Comparison of ENCODE assay signal across 1 cellular context in genomic region chr1:45205910-45206721, GRCh38.
TF ChIP-seq lines count a peak whose summit lies in the region.

Gene ZSWIM5 (minus strand): TSS chr1:45206605. CDS start chr1:45206350, 255 bp downstream.

TF ChIP-seq in HepG2, 621 proteins besides CTCF, POLR2A, EP300 and RAD21 (continued from another document and continues in another):
- no peak for TF ChIP-seq ZXDC (CRISPR knock-in tag; IDR thresholded peaks at IDR 0.05)
- TF ChIP-seq PLSCR1 (CRISPR knock-in tag; IDR thresholded peaks at IDR 0.05; ENCODE audit: borderline replicate concordance), result no peak
- TF ChIP-seq KLF12 (CRISPR knock-in tag; IDR thresholded peaks at IDR 0.05; ENCODE audit: borderline replicate concordance), result no peak
- no peak for TF ChIP-seq NBN (conservative IDR thresholded peaks at IDR 0.05)
- no peak for TF ChIP-seq GZF1 (CRISPR knock-in tag; IDR thresholded peaks at IDR 0.05)
- TF ChIP-seq EEA1 (CRISPR knock-in tag; IDR thresholded peaks at IDR 0.05; ENCODE audit: borderline replicate concordance), result peak; percentile 53; the same call in 1 of the 2 replicates
- TF ChIP-seq, protein P1, sequence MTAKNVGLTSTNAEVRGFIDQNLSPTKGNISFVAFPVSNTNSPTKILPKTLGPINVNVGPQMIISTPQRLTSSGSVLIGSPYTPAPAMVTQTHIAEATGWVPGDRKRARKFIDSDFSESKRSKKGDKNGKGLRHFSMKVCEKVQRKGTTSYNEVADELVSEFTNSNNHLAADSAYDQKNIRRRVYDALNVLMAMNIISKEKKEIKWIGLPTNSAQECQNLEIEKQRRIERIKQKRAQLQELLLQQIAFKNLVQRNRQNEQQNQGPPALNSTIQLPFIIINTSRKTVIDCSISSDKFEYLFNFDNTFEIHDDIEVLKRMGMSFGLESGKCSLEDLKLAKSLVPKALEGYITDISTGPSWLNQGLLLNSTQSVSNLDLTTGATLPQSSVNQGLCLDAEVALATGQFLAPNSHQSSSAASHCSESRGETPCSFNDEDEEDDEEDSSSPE (CRISPR knock-in tag; IDR thresholded peaks at IDR 0.05), result peak; percentile 36; the same call in 1 of the 2 replicates
- TF ChIP-seq ZNF615 (CRISPR knock-in tag; IDR thresholded peaks at IDR 0.05; ENCODE audit: borderline replicate concordance), result no peak
- TF ChIP-seq FOXP1 (IDR thresholded peaks at IDR 0.05), result no peak
- no peak for TF ChIP-seq FOXP1 (CRISPR knock-in tag; IDR thresholded peaks at IDR 0.05)
- 0 out of 2 replicates have a peak, but pooled peaks have one; percentile 71 for TF ChIP-seq CHCHD3 (CRISPR knock-in tag; IDR thresholded peaks at IDR 0.05)
- no peak for TF ChIP-seq RBAK (CRISPR knock-in tag; IDR thresholded peaks at IDR 0.05)
- peak; percentile 41; the same call in 1 of the 2 replicates for TF ChIP-seq SIN3A (IDR thresholded peaks at IDR 0.05; ENCODE audit: borderline replicate concordance, low read depth, low read length)
- no peak for TF ChIP-seq MEIS2 (CRISPR knock-in tag; IDR thresholded peaks at IDR 0.05)
- TF ChIP-seq ZNF331 (CRISPR knock-in tag; IDR thresholded peaks at IDR 0.05), result no peak
- TF ChIP-seq TMF1 (CRISPR knock-in tag; IDR thresholded peaks at IDR 0.05; ENCODE audit: low read depth), result no peak
- TF ChIP-seq KDM2A (CRISPR knock-in tag; IDR thresholded peaks at IDR 0.05; ENCODE audit: borderline replicate concordance, low read depth), result peak; percentile 79; the same call in 1 of the 2 replicates
- TF ChIP-seq TP53 (CRISPR knock-in tag; conservative IDR thresholded peaks at IDR 0.05), result no peak
- no peak for TF ChIP-seq MEIS1 (CRISPR knock-in tag; IDR thresholded peaks at IDR 0.05; ENCODE audit: borderline replicate concordance)
- TF ChIP-seq CERS6 (CRISPR knock-in tag; IDR thresholded peaks at IDR 0.05), result no peak
- TF ChIP-seq RXRB (CRISPR knock-in tag; IDR thresholded peaks at IDR 0.05; ENCODE audit: borderline replicate concordance), result peak; percentile 14; the same call in 1 of the 2 replicates
- no peak for TF ChIP-seq PRPF4 (IDR thresholded peaks at IDR 0.05; ENCODE audit: low read depth, low read length, poor library complexity, severe bottlenecking)
- no peak for TF ChIP-seq ZNF101 (CRISPR knock-in tag; IDR thresholded peaks at IDR 0.05; ENCODE audit: borderline replicate concordance, low read depth)
- TF ChIP-seq, protein P2, sequence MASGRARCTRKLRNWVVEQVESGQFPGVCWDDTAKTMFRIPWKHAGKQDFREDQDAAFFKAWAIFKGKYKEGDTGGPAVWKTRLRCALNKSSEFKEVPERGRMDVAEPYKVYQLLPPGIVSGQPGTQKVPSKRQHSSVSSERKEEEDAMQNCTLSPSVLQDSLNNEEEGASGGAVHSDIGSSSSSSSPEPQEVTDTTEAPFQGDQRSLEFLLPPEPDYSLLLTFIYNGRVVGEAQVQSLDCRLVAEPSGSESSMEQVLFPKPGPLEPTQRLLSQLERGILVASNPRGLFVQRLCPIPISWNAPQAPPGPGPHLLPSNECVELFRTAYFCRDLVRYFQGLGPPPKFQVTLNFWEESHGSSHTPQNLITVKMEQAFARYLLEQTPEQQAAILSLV (CRISPR knock-in tag; IDR thresholded peaks at IDR 0.05; ENCODE audit: borderline replicate concordance), result no peak
- TF ChIP-seq TARDBP (CRISPR knock-in tag; IDR thresholded peaks at IDR 0.05), result no peak
- no peak for TF ChIP-seq NFE2L1 (CRISPR knock-in tag; IDR thresholded peaks at IDR 0.05; ENCODE audit: borderline replicate concordance)
- no peak for TF ChIP-seq ZMYM2 (CRISPR knock-in tag; IDR thresholded peaks at IDR 0.05)
- TF ChIP-seq ZNF556 (CRISPR knock-in tag; IDR thresholded peaks at IDR 0.05; ENCODE audit: borderline replicate concordance), result no peak
- no peak for TF ChIP-seq KLF15 (CRISPR knock-in tag; IDR thresholded peaks at IDR 0.05; ENCODE audit: borderline replicate concordance)
- TF ChIP-seq ZNF280B (CRISPR knock-in tag; IDR thresholded peaks at IDR 0.05; ENCODE audit: borderline replicate concordance), result no peak
- no peak for TF ChIP-seq ZNF280D (CRISPR knock-in tag; IDR thresholded peaks at IDR 0.05)
- no peak for TF ChIP-seq HMGA1 (CRISPR knock-in tag; conservative IDR thresholded peaks at IDR 0.05)
- TF ChIP-seq, protein P3, sequence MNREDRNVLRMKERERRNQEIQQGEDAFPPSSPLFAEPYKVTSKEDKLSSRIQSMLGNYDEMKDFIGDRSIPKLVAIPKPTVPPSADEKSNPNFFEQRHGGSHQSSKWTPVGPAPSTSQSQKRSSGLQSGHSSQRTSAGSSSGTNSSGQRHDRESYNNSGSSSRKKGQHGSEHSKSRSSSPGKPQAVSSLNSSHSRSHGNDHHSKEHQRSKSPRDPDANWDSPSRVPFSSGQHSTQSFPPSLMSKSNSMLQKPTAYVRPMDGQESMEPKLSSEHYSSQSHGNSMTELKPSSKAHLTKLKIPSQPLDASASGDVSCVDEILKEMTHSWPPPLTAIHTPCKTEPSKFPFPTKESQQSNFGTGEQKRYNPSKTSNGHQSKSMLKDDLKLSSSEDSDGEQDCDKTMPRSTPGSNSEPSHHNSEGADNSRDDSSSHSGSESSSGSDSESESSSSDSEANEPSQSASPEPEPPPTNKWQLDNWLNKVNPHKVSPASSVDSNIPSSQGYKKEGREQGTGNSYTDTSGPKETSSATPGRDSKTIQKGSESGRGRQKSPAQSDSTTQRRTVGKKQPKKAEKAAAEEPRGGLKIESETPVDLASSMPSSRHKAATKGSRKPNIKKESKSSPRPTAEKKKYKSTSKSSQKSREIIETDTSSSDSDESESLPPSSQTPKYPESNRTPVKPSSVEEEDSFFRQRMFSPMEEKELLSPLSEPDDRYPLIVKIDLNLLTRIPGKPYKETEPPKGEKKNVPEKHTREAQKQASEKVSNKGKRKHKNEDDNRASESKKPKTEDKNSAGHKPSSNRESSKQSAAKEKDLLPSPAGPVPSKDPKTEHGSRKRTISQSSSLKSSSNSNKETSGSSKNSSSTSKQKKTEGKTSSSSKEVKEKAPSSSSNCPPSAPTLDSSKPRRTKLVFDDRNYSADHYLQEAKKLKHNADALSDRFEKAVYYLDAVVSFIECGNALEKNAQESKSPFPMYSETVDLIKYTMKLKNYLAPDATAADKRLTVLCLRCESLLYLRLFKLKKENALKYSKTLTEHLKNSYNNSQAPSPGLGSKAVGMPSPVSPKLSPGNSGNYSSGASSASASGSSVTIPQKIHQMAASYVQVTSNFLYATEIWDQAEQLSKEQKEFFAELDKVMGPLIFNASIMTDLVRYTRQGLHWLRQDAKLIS (CRISPR knock-in tag; IDR thresholded peaks at IDR 0.05), result peak; percentile 57; the same call in 1 of the 2 replicates
- TF ChIP-seq ZNF317 (CRISPR knock-in tag; IDR thresholded peaks at IDR 0.05), result no peak
- TF ChIP-seq PPARG (CRISPR knock-in tag; conservative IDR thresholded peaks at IDR 0.05), result no peak
- peak; percentile 51; the same call in 1 of the 2 replicates for TF ChIP-seq ZBTB33 (CRISPR knock-in tag; IDR thresholded peaks at IDR 0.05)
- TF ChIP-seq ZNF784 (CRISPR knock-in tag; IDR thresholded peaks at IDR 0.05; ENCODE audit: borderline replicate concordance), result peak; percentile 49; the same call in 1 of the 2 replicates
- no peak for TF ChIP-seq RFXANK (CRISPR knock-in tag; IDR thresholded peaks at IDR 0.05)
- TF ChIP-seq, protein P4, sequence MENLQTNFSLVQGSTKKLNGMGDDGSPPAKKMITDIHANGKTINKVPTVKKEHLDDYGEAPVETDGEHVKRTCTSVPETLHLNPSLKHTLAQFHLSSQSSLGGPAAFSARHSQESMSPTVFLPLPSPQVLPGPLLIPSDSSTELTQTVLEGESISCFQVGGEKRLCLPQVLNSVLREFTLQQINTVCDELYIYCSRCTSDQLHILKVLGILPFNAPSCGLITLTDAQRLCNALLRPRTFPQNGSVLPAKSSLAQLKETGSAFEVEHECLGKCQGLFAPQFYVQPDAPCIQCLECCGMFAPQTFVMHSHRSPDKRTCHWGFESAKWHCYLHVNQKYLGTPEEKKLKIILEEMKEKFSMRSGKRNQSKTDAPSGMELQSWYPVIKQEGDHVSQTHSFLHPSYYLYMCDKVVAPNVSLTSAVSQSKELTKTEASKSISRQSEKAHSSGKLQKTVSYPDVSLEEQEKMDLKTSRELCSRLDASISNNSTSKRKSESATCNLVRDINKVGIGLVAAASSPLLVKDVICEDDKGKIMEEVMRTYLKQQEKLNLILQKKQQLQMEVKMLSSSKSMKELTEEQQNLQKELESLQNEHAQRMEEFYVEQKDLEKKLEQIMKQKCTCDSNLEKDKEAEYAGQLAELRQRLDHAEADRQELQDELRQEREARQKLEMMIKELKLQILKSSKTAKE (CRISPR knock-in tag; IDR thresholded peaks at IDR 0.05; ENCODE audit: borderline replicate concordance), result peak; percentile 48; the same call in 1 of the 2 replicates
- peak; percentile 50; the same call in 1 of the 2 replicates for TF ChIP-seq RXRA (CRISPR knock-in tag; IDR thresholded peaks at IDR 0.05)
